20 cellular contexts compared by ENCODE assay signal in the genomic region with DNA sequence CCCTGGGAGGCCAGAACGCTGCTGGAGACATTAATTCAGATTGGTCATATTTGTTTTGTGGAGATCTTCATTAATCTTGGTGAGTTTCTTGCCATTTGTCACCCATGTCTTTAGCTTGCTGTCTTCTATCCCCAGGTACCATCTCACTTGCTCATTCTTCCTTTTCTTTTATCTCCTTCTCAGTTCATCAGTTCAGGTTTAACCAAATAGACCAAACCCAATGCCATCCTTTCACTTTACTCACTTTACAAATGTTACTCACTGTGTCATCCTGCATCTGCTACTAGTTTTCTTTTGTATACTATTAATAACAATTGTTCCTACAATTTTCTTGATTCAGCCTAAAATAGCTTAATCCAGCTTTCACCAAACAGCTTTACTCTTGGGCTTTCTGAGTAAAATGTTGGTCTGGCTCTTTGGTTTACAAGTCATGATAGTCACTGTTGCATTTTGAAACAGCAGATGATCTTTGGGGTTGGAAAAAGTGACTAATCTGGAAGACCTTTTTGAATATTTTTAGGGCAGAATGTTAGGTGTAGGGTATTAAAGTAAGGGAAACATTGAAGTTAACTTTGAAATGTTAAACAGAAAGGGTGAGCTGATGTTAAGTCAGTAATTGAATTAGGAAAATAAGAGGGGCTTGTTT.
DNase-seq lines count a peak whose midpoint lies in the region; ATAC-seq and TF ChIP-seq lines count a peak whose summit lies in the region.
"Had no signal": no experiment of that assay in that cellular context is flagged by ENCODE, and none has a peak within 500 bp of the region (broad histone marks: within the 10 kb centered on the region; RNA-seq: fewer than 3 reads in every experiment).

No MANE protein-coding gene starts in this region.

- no peak overlapping the region for H2AFZ ChIP-seq in IMR-90 (replicated peaks; ENCODE audit: low read length, poor library complexity)
- H2AFZ ChIP-seq: GM23338 had no signal

- no peaks in the 10 kb centered on the region for H3K36me3 Mint-ChIP-seq in activated CD8-positive, alpha-beta T cell treated with anti-CD3 and anti-CD28 coated beads for 36 hours (ENCODE audit: low read depth)
- no peaks in the 10 kb centered on the region for H3K36me3 Mint-ChIP-seq in activated CD8-positive, alpha-beta T cell treated with anti-CD3 and anti-CD28 coated beads, Interleukin-2, amount 10 ng/mL, durations not matched to agents 7 days and 5 days (ENCODE audit: low read depth)
- no peaks in the 10 kb centered on the region for H3K36me3 Mint-ChIP-seq in stimulated activated memory B cell treated with anti-CD40 and anti-IgM and Interleukin-4, amounts not matched to agents 10 μg/mL and 1 μg/mL and 100 μg/mL, for 72 hours

- peaks cover 3% of the 10 kb centered on the region for H3K9me1 ChIP-seq in IMR-90 (ENCODE audit: insufficient read depth, low read length)

- H2BK20ac ChIP-seq in IMR-90 (ENCODE audit: low read depth, low read length) = no peak overlapping the region

- H3K18ac ChIP-seq in IMR-90 (ENCODE audit: low read depth, low read length) = no peak overlapping the region

- H2AK9ac ChIP-seq in IMR-90 (replicated peaks; ENCODE audit: low read depth, low read length, poor library complexity) = no peak overlapping the region

- no peak for TF ChIP-seq RAD21 in IMR-90 (IDR thresholded peaks at IDR 0.05; ENCODE audit: low read length)

- H2BK120ac ChIP-seq in IMR-90 (ENCODE audit: low read depth, low read length) = no peak overlapping the region

- H3K9ac ChIP-seq in IMR-90 (ENCODE audit: low read depth, low read length) = no peak overlapping the region

- H2AK5ac ChIP-seq in IMR-90 (ENCODE audit: low read depth, low read length) = no peak overlapping the region

- no peak overlapping the region for H3K4ac ChIP-seq in IMR-90 (ENCODE audit: low read depth, low read length)

- H3K14ac ChIP-seq in IMR-90 (replicated peaks; ENCODE audit: low read depth, low read length) = no peak overlapping the region

- H4K20me1 ChIP-seq in IMR-90 (ENCODE audit: insufficient read depth, low read length) = no peaks in the 10 kb centered on the region

- H3K56ac ChIP-seq in IMR-90 (ENCODE audit: extremely low read depth, insufficient read depth, low read length) = no peak overlapping the region

- peaks cover 3% of the 10 kb centered on the region for H3K27me3 Mint-ChIP-seq in activated CD8-positive, alpha-beta T cell treated with anti-CD3 and anti-CD28 coated beads for 36 hours
- no peaks in the 10 kb centered on the region for H3K27me3 Mint-ChIP-seq in activated CD8-positive, alpha-beta T cell treated with anti-CD3 and anti-CD28 coated beads, Interleukin-2, amount 10 ng/mL, durations not matched to agents 7 days and 5 days (ENCODE audit: low read depth)
- H3K27me3 Mint-ChIP-seq in stimulated activated memory B cell treated with anti-CD40 and anti-IgM and Interleukin-4, amounts not matched to agents 10 μg/mL and 1 μg/mL and 100 μg/mL, for 72 hours = no peaks in the 10 kb centered on the region

- H4K8ac ChIP-seq in IMR-90 (ENCODE audit: low read depth in 2 of 2, low read length in 2 of 2) = no peak overlapping the region

- no peak overlapping the region for H4K91ac ChIP-seq in IMR-90 (ENCODE audit: insufficient read depth, low read depth, low read length)

- intact Hi-C loops in activated CD8-positive, alpha-beta T cell treated with anti-CD3 and anti-CD28 coated beads for 36 hours (cut with micrococcal nuclease) = no loop called here
- intact Hi-C loops in IMR-90 (cut with micrococcal nuclease) = no loop called here

- H3K4me1 ChIP-seq in IMR-90 (ENCODE audit: control insufficient read depth, insufficient read depth, low read length) = peaks cover 5% of the 10 kb centered on the region

- H4K5ac ChIP-seq in IMR-90 (ENCODE audit: low read depth, low read length) = no peak overlapping the region

- H3K4me3 Mint-ChIP-seq in activated CD8-positive, alpha-beta T cell treated with anti-CD3 and anti-CD28 coated beads for 36 hours = no peak overlapping the region
- H3K4me3 Mint-ChIP-seq in activated CD8-positive, alpha-beta T cell treated with anti-CD3 and anti-CD28 coated beads, Interleukin-2, amount 10 ng/mL, durations not matched to agents 7 days and 5 days = no peak overlapping the region
- H3K4me3 Mint-ChIP-seq in stimulated activated memory B cell treated with anti-CD40 and anti-IgM and Interleukin-4, amounts not matched to agents 10 μg/mL and 1 μg/mL and 100 μg/mL, for 72 hours = no peak overlapping the region
- H3K4me3 Mint-ChIP-seq: CD4-positive, alpha-beta T cell; GM23338 had no signal

- CTCF ChIA-PET in activated CD8-positive, alpha-beta T cell treated with anti-CD3 and anti-CD28 coated beads for 36 hours (lab: Charles Lee) = no interaction called here
- CTCF ChIA-PET in activated CD8-positive, alpha-beta T cell treated with anti-CD3 and anti-CD28 coated beads, Interleukin-2, amount 10 ng/mL, durations not matched to agents 7 days and 5 days (lab: Charles Lee) = no interaction called here
- CTCF ChIA-PET in IMR-90 (lab: Yijun Ruan, JAX) = no interaction called here

- H3K4me1 Mint-ChIP-seq in activated CD8-positive, alpha-beta T cell treated with anti-CD3 and anti-CD28 coated beads for 36 hours (ENCODE audit: low read depth) = no peaks in the 10 kb centered on the region
- no peaks in the 10 kb centered on the region for H3K4me1 Mint-ChIP-seq in activated CD8-positive, alpha-beta T cell treated with anti-CD3 and anti-CD28 coated beads, Interleukin-2, amount 10 ng/mL, durations not matched to agents 7 days and 5 days (ENCODE audit: low read depth)
- no peaks in the 10 kb centered on the region for H3K4me1 Mint-ChIP-seq in stimulated activated memory B cell treated with anti-CD40 and anti-IgM and Interleukin-4, amounts not matched to agents 10 μg/mL and 1 μg/mL and 100 μg/mL, for 72 hours
- H3K4me1 Mint-ChIP-seq: GM23338 had no signal

- H3K27ac ChIP-seq in IMR-90 (ENCODE audit: insufficient read depth, low read length) = no peak overlapping the region

- BruUV-seq in IMR-90 (replicated peaks; lab: Mats Ljungman, UMichigan) = no TSS peak

- WGBS in IMR-90 (ENCODE audit: extremely low coverage in 2 of 2, insufficient read length in 1 of 2), 2 experiments = no CpG with 5 or more reads among the region's 1 CpG

- ATAC-seq in activated CD8-positive, alpha-beta T cell treated with anti-CD3 and anti-CD28 coated beads for 36 hours = peak; percentile 84
- ATAC-seq in activated CD8-positive, alpha-beta T cell treated with anti-CD3 and anti-CD28 coated beads, Interleukin-2, amount 10 ng/mL, durations not matched to agents 7 days and 5 days = no peak
- ATAC-seq in IMR-90 (ENCODE audit: low read depth) (no peak), HG02571 (IDR thresholded peaks at IDR 0.05; ENCODE audit: unreplicated experiment) (no peak), HG03196 (IDR thresholded peaks at IDR 0.05; ENCODE audit: unreplicated experiment) (no peak), GM18861 (IDR thresholded peaks at IDR 0.05; ENCODE audit: unreplicated experiment) (no peak)
- ATAC-seq in stimulated activated memory B cell treated with anti-CD40 and anti-IgM and Interleukin-4, amounts not matched to agents 10 μg/mL and 1 μg/mL and 100 μg/mL, for 72 hours = peak; percentile 3
- ATAC-seq: GM23338, Right ventricle myocardium inferior had no signal

- H3K27ac Mint-ChIP-seq in activated CD8-positive, alpha-beta T cell treated with anti-CD3 and anti-CD28 coated beads for 36 hours = no peak overlapping the region
- no peak overlapping the region for H3K27ac Mint-ChIP-seq in activated CD8-positive, alpha-beta T cell treated with anti-CD3 and anti-CD28 coated beads, Interleukin-2, amount 10 ng/mL, durations not matched to agents 7 days and 5 days
- no peak overlapping the region for H3K27ac Mint-ChIP-seq in stimulated activated memory B cell treated with anti-CD40 and anti-IgM and Interleukin-4, amounts not matched to agents 10 μg/mL and 1 μg/mL and 100 μg/mL, for 72 hours
- H3K27ac Mint-ChIP-seq: CD4-positive, alpha-beta T cell; GM23338 had no signal

- no peak overlapping the region for H3K4me3 ChIP-seq in IMR-90 (ENCODE audit: insufficient read depth, low read depth, low read length)
- H3K4me3 ChIP-seq: GM23338 had no signal

- DNase-seq in activated CD8-positive, alpha-beta T cell treated with anti-CD3 and anti-CD28 coated beads for 36 hours = no peak
- no peak for DNase-seq in activated CD8-positive, alpha-beta T cell treated with anti-CD3 and anti-CD28 coated beads, Interleukin-2, amount 10 ng/mL, durations not matched to agents 7 days and 5 days
- peak; percentile 19 for DNase-seq in IMR-90
- DNase-seq in fibroblast of gingiva (ENCODE audit: low read depth) = peak; percentile 44
- DNase-seq: CD4-positive, alpha-beta T cell; DMS153; GF-D8; HCEC 1CT; KBM-7; MV-4-11; NCI-H1694 treated with DMSO at 0.1 percent for 48 hours; NCI-H510A; NCI-H748 treated with DMSO at 0.1 percent for 48 hours; NK-92 treated with Interleukin-12 subunit alpha and Interleukin-12 subunit beta, amount 100 ng/mL, for 24 hours had no signal

- no peaks in the 10 kb centered on the region for H3K79me1 ChIP-seq in IMR-90 (ENCODE audit: low read depth in 1 of 2, low read length in 2 of 2)

- peaks cover 4% of the 10 kb centered on the region; the same call in 1 of the 2 replicates for H3K27me3 ChIP-seq in IMR-90 (ENCODE audit: control insufficient read depth, insufficient read depth, low read length)

- no peak overlapping the region for H2BK5ac ChIP-seq in IMR-90 (ENCODE audit: low read depth, low read length, poor library complexity, severe bottlenecking)

- TF ChIP-seq POLR2A in IMR-90 (IDR thresholded peaks at IDR 0.05; ENCODE audit: low read depth, low read length) = no peak

- no peaks in the 10 kb centered on the region for H3K36me3 ChIP-seq in IMR-90 (ENCODE audit: control insufficient read depth, insufficient read depth, low read length)

- H3K4me2 ChIP-seq in IMR-90 (ENCODE audit: low read depth, low read length) = no peak overlapping the region
- H3K4me2 ChIP-seq: GM23338 had no signal

- H3K23ac ChIP-seq in IMR-90 (ENCODE audit: low read depth, low read length) = no peak overlapping the region

- POLR2A ChIA-PET in activated CD8-positive, alpha-beta T cell treated with anti-CD3 and anti-CD28 coated beads for 36 hours (lab: Charles Lee) = interaction anchor here (0.8 kb wide), 2 partner anchors 21 to 35 kb away, joined by 3 read pairs; no protein-coding TSS in a partner anchor
- POLR2A ChIA-PET in activated CD8-positive, alpha-beta T cell treated with anti-CD3 and anti-CD28 coated beads, Interleukin-2, amount 10 ng/mL, durations not matched to agents 7 days and 5 days (lab: Charles Lee) = no interaction called here
- POLR2A ChIA-PET in IMR-90 (lab: Charles Lee; ENCODE audit: unreplicated experiment) = no interaction called here

- no peak for TF ChIP-seq CTCF in activated CD8-positive, alpha-beta T cell treated with anti-CD3 and anti-CD28 coated beads for 36 hours (IDR thresholded peaks at IDR 0.05)
- no peak for TF ChIP-seq CTCF in IMR-90 (conservative IDR thresholded peaks at IDR 0.05; ENCODE audit: low read depth, low read length)

- no peaks in the 10 kb centered on the region for H3K9me3 Mint-ChIP-seq in activated CD8-positive, alpha-beta T cell treated with anti-CD3 and anti-CD28 coated beads for 36 hours
- H3K9me3 Mint-ChIP-seq in activated CD8-positive, alpha-beta T cell treated with anti-CD3 and anti-CD28 coated beads, Interleukin-2, amount 10 ng/mL, durations not matched to agents 7 days and 5 days (ENCODE audit: insufficient read depth) = no peaks in the 10 kb centered on the region
- no peaks in the 10 kb centered on the region for H3K9me3 Mint-ChIP-seq in stimulated activated memory B cell treated with anti-CD40 and anti-IgM and Interleukin-4, amounts not matched to agents 10 μg/mL and 1 μg/mL and 100 μg/mL, for 72 hours
- H3K9me3 Mint-ChIP-seq: CD4-positive, alpha-beta T cell; GM23338 had no signal

- dilution Hi-C loops in IMR-90 (cut with HindIII; ENCODE audit: low sequenced_read_pairs, unreplicated experiment) = no loop called here

- H3K9me3 ChIP-seq in IMR-90 (ENCODE audit: control insufficient read depth, insufficient read depth, low read length) = no peaks in the 10 kb centered on the region

- no peak overlapping the region for H2BK15ac ChIP-seq in IMR-90 (ENCODE audit: low read depth, low read length)

- in situ Hi-C loops in IMR-90 (cut with MboI; ENCODE audit: low sequenced_read_pairs) = no loop called here

Comparison
In these comparisons a context has a peak if more than half of its experiments do, and no peak if none do; other contexts are left out.
1. ATAC-seq: peak in activated CD8-positive, alpha-beta T cell treated with anti-CD3 and anti-CD28 coated beads for 36 hours (single experiment) and stimulated activated memory B cell treated with anti-CD40 and anti-IgM and Interleukin-4, amounts not matched to agents 10 μg/mL and 1 μg/mL and 100 μg/mL, for 72 hours (single experiment); none in activated CD8-positive, alpha-beta T cell treated with anti-CD3 and anti-CD28 coated beads, Interleukin-2, amount 10 ng/mL, durations not matched to agents 7 days and 5 days (single experiment), IMR-90 (single experiment), HG02571 (single experiment), HG03196 (single experiment) and GM18861 (single experiment).
2. DNase-seq: peak in IMR-90 (single experiment) and fibroblast of gingiva (single experiment); none in activated CD8-positive, alpha-beta T cell treated with anti-CD3 and anti-CD28 coated beads for 36 hours (single experiment) and activated CD8-positive, alpha-beta T cell treated with anti-CD3 and anti-CD28 coated beads, Interleukin-2, amount 10 ng/mL, durations not matched to agents 7 days and 5 days (single experiment).